ENCODE assay signal across 8 cellular contexts in genomic region chr17:80219013-80219776, GRCh38. TPM values are rescaled to one million over a fixed set of nuclear protein-coding genes. Genes with fewer than 3 reads are reported as not detected.
DNase-seq lines count a peak whose midpoint lies in the region; ATAC-seq and TF ChIP-seq lines count a peak whose summit lies in the region.

No MANE protein-coding gene starts in this region.

- H3K9me3 ChIP-seq in ectodermal cell (ENCODE audit: control insufficient read depth, low read length), result no peaks in the 10 kb centered on the region

- no peaks in the 10 kb centered on the region for H3K36me3 ChIP-seq in ectodermal cell (ENCODE audit: control insufficient read depth, insufficient read depth, low read length)

- DNase-seq in NCI-H69 (lab: John Stamatoyannopoulos, UW) (peak; percentile 72), medulla oblongata (ENCODE audit: extremely low spot score) (peak; percentile 72), occipital lobe (lab: John Stamatoyannopoulos, UW) (no peak)
- DNase-seq in activated CD4-positive, alpha-beta T cell treated with anti-CD3 and anti-CD28 coated beads, Interleukin-2, amount 50 U/mL, for 4 hours, result peak; percentile 94 to 95
- DNase-seq in stimulated activated CD8-positive, alpha-beta memory T cell treated with anti-CD3 and anti-CD28 coated beads, Interleukin-15, amount 100 ng/mL, for 1 hour (ENCODE audit: low read depth), result peak; percentile 91

- no peak for TF ChIP-seq CTCF in GM12875 (IDR thresholded peaks at IDR 0.05; ENCODE audit: borderline replicate concordance, insufficient read depth, low read depth, low read length)

- H3K4me3 ChIP-seq in GM12875 (ENCODE audit: low read depth, low read length) (peak overlapping the region; percentile 83), ectodermal cell (ENCODE audit: insufficient read depth, low read depth, low read length) (peak overlapping the region; percentile 74)

- peaks cover 6% of the 10 kb centered on the region for H3K4me1 ChIP-seq in ectodermal cell (ENCODE audit: control insufficient read depth, insufficient read depth, low read length)

- peak; percentile 38 for ATAC-seq in HG03045 (IDR thresholded peaks at IDR 0.05; ENCODE audit: unreplicated experiment)

- H3K27ac ChIP-seq in ectodermal cell (ENCODE audit: insufficient read depth, low read depth, low read length, poor library complexity, severe bottlenecking), result no peak overlapping the region

- H3K27me3 ChIP-seq in ectodermal cell (ENCODE audit: control insufficient read depth, insufficient read depth, low read length, poor library complexity, severe bottlenecking), result no peaks in the 10 kb centered on the region

- 70 to 72% methylated on average over 15 of the region's 15 CpGs for WGBS in ectodermal cell, 2 experiments

RNA-seq across cellular contexts. Expression of gene SGSH, which starts 0.9 kb away (rescaled TPM):
- polyA plus RNA-seq in ectodermal cell (2013, experiment 1 of 4), result 29.9 TPM
- polyA plus RNA-seq in ectodermal cell (2013, experiment 2 of 4), result 30.9 TPM
- polyA plus RNA-seq in ectodermal cell (2013, experiment 3 of 4), result 22.5 TPM
- polyA plus RNA-seq in ectodermal cell (2013, experiment 4 of 4), result 24.3 TPM
- total RNA-seq in occipital lobe, result 1.9 TPM

RNA-seq across cellular contexts. Expression of gene SLC26A11, which starts 1.0 kb away (rescaled TPM):
- polyA plus RNA-seq in ectodermal cell (2013, experiment 1 of 4), result 25.6 TPM
- polyA plus RNA-seq in ectodermal cell (2013, experiment 2 of 4), result 23.9 TPM
- polyA plus RNA-seq in ectodermal cell (2013, experiment 3 of 4), result 19.0 TPM
- 19.4 TPM for polyA plus RNA-seq in ectodermal cell (2013, experiment 4 of 4)
- total RNA-seq in occipital lobe, result 4.8 TPM

RNA-seq across cellular contexts. Expression of gene RNF213, which starts 41.5 kb away (rescaled TPM):
- polyA plus RNA-seq in ectodermal cell (2013, experiment 1 of 4), result 14.6 TPM
- 17.1 TPM for polyA plus RNA-seq in ectodermal cell (2013, experiment 2 of 4)
- polyA plus RNA-seq in ectodermal cell (2013, experiment 3 of 4), result 13.3 TPM
- 18.4 TPM for polyA plus RNA-seq in ectodermal cell (2013, experiment 4 of 4)
- 17.5 TPM for total RNA-seq in occipital lobe

RNA-seq across cellular contexts. Expression of gene CARD14, which starts 49.4 kb away (rescaled TPM):
- polyA plus RNA-seq in ectodermal cell (2013, experiment 1 of 4), result 0.72 TPM
- 0.53 TPM for polyA plus RNA-seq in ectodermal cell (2013, experiment 2 of 4)
- 0.48 TPM for polyA plus RNA-seq in ectodermal cell (2013, experiment 3 of 4)
- polyA plus RNA-seq in ectodermal cell (2013, experiment 4 of 4), result 0.89 TPM
- total RNA-seq in occipital lobe, result 0.31 TPM
